9 cellular contexts compared by ENCODE assay signal in genomic region chr1:37682334-37682987, GRCh38. TPM values are rescaled to one million over a fixed set of nuclear protein-coding genes. Genes with fewer than 3 reads are reported as not detected.
DNase-seq lines count a peak whose midpoint lies in the region; ATAC-seq, FAIRE-seq and TF ChIP-seq lines count a peak whose summit lies in the region.
"Had no signal": no experiment of that assay in that cellular context is flagged by ENCODE, and none has a peak within 500 bp of the region (broad histone marks: within the 10 kb centered on the region; RNA-seq: fewer than 3 reads in every experiment).

No MANE protein-coding gene starts in this region.

- WGBS in trophoblast cell (ENCODE audit: extremely low coverage, insufficient coverage, insufficient read length), result no CpG with 5 or more reads among the region's 5 CpGs

- H2BK120ac ChIP-seq in trophoblast cell (ENCODE audit: insufficient read depth, low read length, poor library complexity), result no peak overlapping the region

- H3K79me1 ChIP-seq in trophoblast cell (ENCODE audit: low read length), result no peaks in the 10 kb centered on the region

- no peak overlapping the region for H2BK12ac ChIP-seq in trophoblast cell (ENCODE audit: low read length)

- FAIRE-seq in G401.6 (lab: Jason Lieb, UNC) (peak; percentile 95), urothelium cell line (lab: Jason Lieb, UNC) (no peak)

- no peaks in the 10 kb centered on the region for H3K79me2 ChIP-seq in trophoblast cell (ENCODE audit: control insufficient read depth, insufficient read depth, low read length, poor library complexity)

- no peak overlapping the region for H3K14ac ChIP-seq in trophoblast cell (ENCODE audit: low read length)

- H3K4me3 ChIP-seq in trophoblast cell (ENCODE audit: low read depth, low read length), result no peak overlapping the region

- H3K4ac ChIP-seq in trophoblast cell (ENCODE audit: low read depth, low read length), result no peak overlapping the region

- ATAC-seq in SK-N-SH treated with all-trans-retinoic acid at 6 μM for 48 hours, result peak; percentile 96
- ATAC-seq in GM18519 (IDR thresholded peaks at IDR 0.05; ENCODE audit: low FRiP score, unreplicated experiment), result no peak

- no peak overlapping the region for H2BK5ac ChIP-seq in trophoblast cell (ENCODE audit: low read depth, low read length, poor library complexity)

- no peak overlapping the region for H4K8ac ChIP-seq in trophoblast cell (ENCODE audit: low read depth, low read length)

- no peak overlapping the region for H4K91ac ChIP-seq in trophoblast cell (ENCODE audit: low read depth, low read length)

- H3K27ac ChIP-seq in trophoblast cell (ENCODE audit: low read depth, low read length), result no peak overlapping the region
- H3K27ac ChIP-seq: epithelial cell of prostate had no signal

- no peak overlapping the region for H3K23ac ChIP-seq in trophoblast cell (ENCODE audit: low read length)

- H3K4me2 ChIP-seq in trophoblast cell (ENCODE audit: low read length), result no peak overlapping the region

- H3K36me3 ChIP-seq in trophoblast cell (ENCODE audit: control insufficient read depth in 1 of 2, insufficient read depth in 2 of 2, low read length in 2 of 2), result peaks cover 17 to 37% of the 10 kb centered on the region in 2 experiments

- H2AFZ ChIP-seq in trophoblast cell (ENCODE audit: insufficient read depth, low read length, poor library complexity), result no peak overlapping the region

- no peaks in the 10 kb centered on the region for H3K4me1 ChIP-seq in trophoblast cell (ENCODE audit: control insufficient read depth in 1 of 2, insufficient read depth in 2 of 2, low read length in 2 of 2)

- H3K27me3 ChIP-seq in trophoblast cell (ENCODE audit: insufficient read depth, low read length), result no peaks in the 10 kb centered on the region

- DNase-seq in NAMALWA (ENCODE audit: low spot score) (peak; percentile 84), germinal center (ENCODE audit: low spot score) (peak; percentile 62), trophoblast cell (peak; percentile 56 to 90), urothelium cell line (ENCODE audit: low spot score) (peak; percentile 60)
- DNase-seq in activated naive CD4-positive, alpha-beta T cell treated with Interleukin-2 at 50 U/mL for 16 hours, result peak; percentile 78

- no peak overlapping the region for H3K9ac ChIP-seq in trophoblast cell (ENCODE audit: low read length)

- H3K18ac ChIP-seq in trophoblast cell (ENCODE audit: low read length), result no peak overlapping the region

- H3K9me3 ChIP-seq in trophoblast cell (ENCODE audit: insufficient read depth, low read depth, low read length), result peaks cover 3% of the 10 kb centered on the region

- H2AK5ac ChIP-seq in trophoblast cell (ENCODE audit: low read length), result no peak overlapping the region

- H4K12ac ChIP-seq in trophoblast cell (ENCODE audit: low read depth, low read length), result no peak overlapping the region

TF ChIP-seq in SK-N-SH treated with all-trans-retinoic acid at 6 μM for 48 hours, 23 proteins besides CTCF, POLR2A, EP300 and RAD21:
- TF ChIP-seq SNAI2 (CRISPR knock-in tag; IDR thresholded peaks at IDR 0.05), result no peak
- no peak for TF ChIP-seq PATZ1 (CRISPR knock-in tag; IDR thresholded peaks at IDR 0.05; ENCODE audit: borderline replicate concordance)
- TF ChIP-seq ZNF8 (CRISPR knock-in tag; IDR thresholded peaks at IDR 0.05), result no peak
- TF ChIP-seq ZFP30 (CRISPR knock-in tag; IDR thresholded peaks at IDR 0.05), result no peak
- TF ChIP-seq TOX (CRISPR knock-in tag; IDR thresholded peaks at IDR 0.05; ENCODE audit: borderline replicate concordance), result no peak
- TF ChIP-seq ISL1 (CRISPR knock-in tag; IDR thresholded peaks at IDR 0.05), result no peak
TF ChIP-seq in SK-N-SH treated with all-trans-retinoic acid at 6 μM for 48 hours: peak in this region for 0.

RNA-seq across cellular contexts. Expression of gene CDCA8, which starts 9.9 kb away (rescaled TPM):
- 32.7 and 35.1 TPM in 2 replicates for polyA plus RNA-seq in trophoblast cell (2013)

RNA-seq across cellular contexts. Expression of gene RSPO1, which starts 47.8 kb away (rescaled TPM):
- 0.01 and 0.03 TPM in 2 replicates for polyA plus RNA-seq in trophoblast cell (2013)
